In the genomic region with DNA sequence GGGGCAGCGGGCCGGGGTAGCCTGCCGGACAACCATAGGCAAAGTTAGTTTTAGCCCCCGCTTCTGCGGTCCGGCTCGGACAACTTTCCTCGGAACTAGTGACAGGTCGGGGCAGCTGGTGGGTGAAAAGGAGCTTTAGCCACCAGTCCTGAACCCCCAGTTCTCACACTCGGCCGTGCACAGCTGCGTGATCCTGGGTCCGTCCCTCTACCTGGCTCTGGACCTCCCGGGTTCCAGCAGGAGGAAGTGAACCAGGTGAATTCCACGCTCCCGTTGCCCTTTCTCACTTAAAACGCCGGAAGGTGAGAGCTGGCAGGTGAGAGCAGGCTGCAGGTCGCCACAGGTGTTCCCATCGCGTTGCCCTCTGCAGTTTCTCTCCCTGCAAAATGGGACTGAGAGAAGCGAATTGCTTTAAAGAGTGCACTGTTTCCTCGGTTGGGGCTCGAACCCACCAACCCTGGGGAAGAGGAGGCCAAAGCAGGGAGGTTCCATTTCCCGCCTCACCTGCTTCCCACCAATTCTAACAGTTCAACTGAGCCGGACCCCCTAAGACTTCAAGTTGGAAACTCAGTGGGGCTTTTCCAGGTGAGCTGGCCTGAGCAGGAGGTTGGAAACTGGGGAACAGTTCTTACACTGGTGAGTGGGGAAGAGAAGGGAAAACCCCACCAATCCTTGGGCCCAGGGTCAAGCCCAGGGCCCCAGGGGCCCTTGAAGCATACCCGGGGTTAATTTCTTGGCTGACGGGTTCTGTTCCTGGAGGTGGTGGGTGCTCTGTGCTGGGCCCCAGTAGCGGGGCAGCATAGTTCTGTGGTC, we compare ENCODE assay signal across 8 cellular contexts. TPM values are rescaled to one million over a fixed set of nuclear protein-coding genes. Genes with fewer than 3 reads are reported as not detected.
A peak's percentile ranks its signal among the peaks of the same experiment; 100 is the strongest.
DNase-seq lines count a peak whose midpoint lies in the region; ATAC-seq and TF ChIP-seq lines count a peak whose summit lies in the region.

No MANE protein-coding gene starts in this region.

- no peaks in the 10 kb centered on the region for H3K9me2 ChIP-seq in SK-N-SH

- peaks cover 31 to 34% of the 10 kb centered on the region in 2 experiments for H3K4me1 ChIP-seq in SK-N-SH (ENCODE audit: control insufficient read depth in 1 of 2, insufficient read depth in 2 of 2, low read depth in 1 of 2, low read length in 1 of 2)

- ATAC-seq in SK-N-SH treated with all-trans-retinoic acid at 6 μM for 48 hours (no peak), GM18519 (IDR thresholded peaks at IDR 0.05; ENCODE audit: low FRiP score, unreplicated experiment) (no peak), left lobe of liver (no peak)
- no peak for ATAC-seq in stimulated activated memory B cell treated with anti-CD40 and anti-IgM and Interleukin-4, amounts not matched to agents 10 μg/mL and 1 μg/mL and 100 μg/mL, for 72 hours

- H3K27me3 Mint-ChIP-seq in glutamatergic neuron (ENCODE audit: unreplicated experiment) = peaks cover 5% of the 10 kb centered on the region
- H3K27me3 Mint-ChIP-seq in stimulated activated memory B cell treated with anti-CD40 and anti-IgM and Interleukin-4, amounts not matched to agents 10 μg/mL and 1 μg/mL and 100 μg/mL, for 72 hours = no peaks in the 10 kb centered on the region

- H3K9me3 Mint-ChIP-seq in glutamatergic neuron (ENCODE audit: unreplicated experiment) = peaks cover 9% of the 10 kb centered on the region
- H3K9me3 Mint-ChIP-seq in stimulated activated memory B cell treated with anti-CD40 and anti-IgM and Interleukin-4, amounts not matched to agents 10 μg/mL and 1 μg/mL and 100 μg/mL, for 72 hours = no peaks in the 10 kb centered on the region

- DNase-seq in SK-N-SH (no peak), SK-N-MC (ENCODE audit: low read depth, low spot score) (no peak), glutamatergic neuron (no peak), left lobe of liver (ENCODE audit: low spot score) (no peak), D341Med (ENCODE audit: low spot score) (no peak)

- no peaks in the 10 kb centered on the region for H3K36me3 ChIP-seq in SK-N-SH (replicated peaks in 1 of 2; ENCODE audit: control insufficient read depth in 1 of 2, insufficient read depth in 2 of 2, low read length in 1 of 2)
- H3K36me3 ChIP-seq in SK-N-MC (ENCODE audit: insufficient read depth, low read length) = no peaks in the 10 kb centered on the region

- peaks cover 17% of the 10 kb centered on the region for H3F3A ChIP-seq in SK-N-SH (replicated peaks; ENCODE audit: insufficient read depth)

- H4K20me1 ChIP-seq in SK-N-SH (ENCODE audit: insufficient read depth) = no peaks in the 10 kb centered on the region

- peaks cover 12% of the 10 kb centered on the region for H3K4me1 Mint-ChIP-seq in glutamatergic neuron (ENCODE audit: low read depth, unreplicated experiment)
- H3K4me1 Mint-ChIP-seq in stimulated activated memory B cell treated with anti-CD40 and anti-IgM and Interleukin-4, amounts not matched to agents 10 μg/mL and 1 μg/mL and 100 μg/mL, for 72 hours = peaks cover 60% of the 10 kb centered on the region

- H3K4me3 Mint-ChIP-seq in glutamatergic neuron (ENCODE audit: unreplicated experiment) = peak overlapping the region; percentile 46
- H3K4me3 Mint-ChIP-seq in stimulated activated memory B cell treated with anti-CD40 and anti-IgM and Interleukin-4, amounts not matched to agents 10 μg/mL and 1 μg/mL and 100 μg/mL, for 72 hours = peak overlapping the region; percentile 91

- H3K9ac ChIP-seq in SK-N-SH (peak overlapping the region; percentile 45; the same call in 1 of the 2 replicates), SK-N-MC (ENCODE audit: insufficient read length) (peak overlapping the region; percentile 59)

- no peaks in the 10 kb centered on the region for H3K27me3 ChIP-seq in SK-N-SH (ENCODE audit: insufficient read depth)

- H3K4me3 ChIP-seq in SK-N-SH (ENCODE audit: low read depth in 2 of 2, low read length in 1 of 2) = peak overlapping the region; percentile 58 to 71
- peak overlapping the region; percentile 84 for H3K4me3 ChIP-seq in SK-N-MC

- H3K36me3 Mint-ChIP-seq in glutamatergic neuron (ENCODE audit: unreplicated experiment) = no peaks in the 10 kb centered on the region
- peaks cover 31% of the 10 kb centered on the region for H3K36me3 Mint-ChIP-seq in stimulated activated memory B cell treated with anti-CD40 and anti-IgM and Interleukin-4, amounts not matched to agents 10 μg/mL and 1 μg/mL and 100 μg/mL, for 72 hours

- 42% methylated on average over 20 of the region's 29 CpGs for WGBS in SK-N-SH (ENCODE audit: low lambda C conversion rate)

- peaks cover 9% of the 10 kb centered on the region; the same call in 1 of the 2 replicates for H3K79me2 ChIP-seq in SK-N-SH (ENCODE audit: insufficient read depth)

- no peak for TF ChIP-seq EP300 in SK-N-SH (IDR thresholded peaks at IDR 0.05; ENCODE audit: borderline replicate concordance in 1 of 2, low read depth in 1 of 2, low read length in 1 of 2)

- no peak overlapping the region for H3K27ac Mint-ChIP-seq in glutamatergic neuron (ENCODE audit: unreplicated experiment)
- H3K27ac Mint-ChIP-seq in stimulated activated memory B cell treated with anti-CD40 and anti-IgM and Interleukin-4, amounts not matched to agents 10 μg/mL and 1 μg/mL and 100 μg/mL, for 72 hours = peak overlapping the region; percentile 84

- CTCF ChIA-PET in SK-N-SH (lab: Yijun Ruan, JAX) = interaction anchor here (1.3 to 13.7 kb wide), 5 partner anchors 10 to 362 kb away, joined by 3 to 610 read pairs (median 4); no protein-coding TSS in a partner anchor

- POLR2A ChIA-PET in SK-N-SH (lab: Yijun Ruan, JAX) = no interaction called here

- peak overlapping the region; percentile 90 for H3K4me2 ChIP-seq in SK-N-SH

- peak overlapping the region; percentile 63; the same call in 1 of the 2 replicates for H2AFZ ChIP-seq in SK-N-SH (ENCODE audit: low read depth)

- TF ChIP-seq CTCF in SK-N-SH (IDR thresholded peaks at IDR 0.05) (no peak), glutamatergic neuron (IDR thresholded peaks at IDR 0.05; ENCODE audit: partially characterized antibody, unreplicated experiment) (no peak)

- no peaks in the 10 kb centered on the region for H3K9me3 ChIP-seq in SK-N-SH
- no peaks in the 10 kb centered on the region for H3K9me3 ChIP-seq in SK-N-MC (ENCODE audit: low read depth, low read length)

- H3K27ac ChIP-seq in SK-N-SH (ENCODE audit: low read depth in 2 of 2, low read length in 1 of 2) (no peak overlapping the region), SK-N-MC (no peak overlapping the region)

- no peak for TF ChIP-seq RAD21 in SK-N-SH (IDR thresholded peaks at IDR 0.05; ENCODE audit: low read length)

TF ChIP-seq in SK-N-SH, 30 proteins besides CTCF, POLR2A, EP300 and RAD21 (continues in another document):
- TF ChIP-seq TEAD4 (IDR thresholded peaks at IDR 0.05; ENCODE audit: borderline replicate concordance, insufficient read depth) (no peak), MEF2A (IDR thresholded peaks at IDR 0.05; ENCODE audit: borderline replicate concordance, low read depth) (no peak), RXRA (IDR thresholded peaks at IDR 0.05; ENCODE audit: borderline replicate concordance, low read depth) (no peak), MXI1 (IDR thresholded peaks at IDR 0.05; ENCODE audit: low read depth, low read length) (no peak), EZH2phosphoT487 (IDR thresholded peaks at IDR 0.05; ENCODE audit: borderline replicate concordance, low read depth) (no peak), FOSL2 (IDR thresholded peaks at IDR 0.05; ENCODE audit: borderline replicate concordance, low read depth) (no peak), RCOR1 (IDR thresholded peaks at IDR 0.05; ENCODE audit: low read length) (no peak), CHD2 (IDR thresholded peaks at IDR 0.05; ENCODE audit: low read length, partially characterized antibody) (no peak), GATA2 (CRISPR knock-in tag; IDR thresholded peaks at IDR 0.05) (no peak), TAF1 (IDR thresholded peaks at IDR 0.05; ENCODE audit: borderline replicate concordance, low read depth, low read length) (no peak), POLR2AphosphoS5 (IDR thresholded peaks at IDR 0.05; ENCODE audit: low read depth, low read length) (no peak), SMC3 (IDR thresholded peaks at IDR 0.05; ENCODE audit: low read depth, low read length) (no peak), JUND (IDR thresholded peaks at IDR 0.05) (no peak), YY1 (IDR thresholded peaks at IDR 0.05; ENCODE audit: low read depth) (no peak), FOXM1 (IDR thresholded peaks at IDR 0.05; ENCODE audit: low read depth) (no peak)

TF ChIP-seq in SK-N-SH treated with all-trans-retinoic acid at 6 μM for 48 hours, 23 proteins besides CTCF, POLR2A, EP300 and RAD21:
- TF ChIP-seq CSDC2 (CRISPR knock-in tag; IDR thresholded peaks at IDR 0.05) = no peak

RNA-seq across cellular contexts. Expression of gene CD82, which starts 0.5 kb away (rescaled TPM):
- polyA plus RNA-seq in SK-N-SH (2012; rRNA removed) = 35.6 and 39.2 TPM in 2 replicates
- polyA plus RNA-seq in SK-N-SH (2012; cell fraction: cytosol; rRNA removed) = 17.9 and 24.9 TPM in 2 replicates
- 12.5 and 16.5 TPM in 2 replicates for polyA plus RNA-seq in SK-N-SH (2012; cell fraction: nucleus; rRNA removed)
- 4.4 TPM for total RNA-seq in glutamatergic neuron (ENCODE audit: unreplicated experiment)
- total RNA-seq in left lobe of liver = 60.6 TPM

Comparison
In these comparisons a context has a peak if more than half of its experiments do, and no peak if none do; other contexts are left out.
1. RNA of gene CD82, which starts 0.5 kb away (total RNA-seq): 60.6 TPM in left lobe of liver (single experiment); 4.4 TPM in glutamatergic neuron (single experiment); every median in the first group is over 10 times any median in the second.